29 cellular contexts compared by ENCODE assay signal in genomic region chr14:34804933-34805332, GRCh38.
"Had no signal": no experiment of that assay in that cellular context is flagged by ENCODE, and none has a peak within 500 bp of the region (broad histone marks: within the 10 kb centered on the region; RNA-seq: fewer than 3 reads in every experiment).

No MANE protein-coding gene starts in this region.

- ATAC-seq: Right ventricle myocardium inferior, T-cell had no signal

- DNase-seq: activated CD4-positive, alpha-beta memory T cell treated with anti-CD3 and anti-CD28 coated beads for 36 hours; activated CD4-positive, alpha-beta T cell treated with anti-CD3 and anti-CD28 coated beads, Interleukin-2, amount 10 ng/mL, durations not matched to agents 7 days and 5 days; activated CD4-positive, CD25-positive, alpha-beta regulatory T cell; activated CD8-positive, alpha-beta memory T cell treated with anti-CD3 and anti-CD28 coated beads for 24 hours; activated effector memory CD4-positive, alpha-beta T cell treated with anti-CD3 and anti-CD28 coated beads, Interleukin-2, amount 50 U/mL, for 16 hours; activated naive CD4-positive, alpha-beta T cell treated with Interleukin-2 at 50 U/mL for 16 hours; activated T-cell treated with anti-CD3 and anti-CD28 coated beads for 4 hours; aorta; central memory CD4-positive, alpha-beta T cell; MG63; MV-4-11; NCI-H1092 treated with DMSO at 0.1 percent for 48 hours; NCI-H1417 treated with DMSO at 0.1 percent for 48 hours; NCI-H1694; NCI-H2029; NCI-H2107; NCI-H2171 treated with DMSO at 0.1 percent for 48 hours; NCI-H226; NCI-H510A; NCI-H526 treated with DMSO at 0.1 percent for 48 hours; NCI-H82; RPMI8226; T-cell; T-helper 2 cell; T1000 had no signal

- H3K4me3 ChIP-seq: breast epithelium, MG63, SK-N-MC had no signal

- H3K4me1 ChIP-seq: breast epithelium had no signal

- H3K27ac Mint-ChIP-seq: activated CD4-positive, alpha-beta memory T cell treated with anti-CD3 and anti-CD28 coated beads for 36 hours; activated CD4-positive, alpha-beta T cell treated with anti-CD3 and anti-CD28 coated beads, Interleukin-2, amount 10 ng/mL, durations not matched to agents 7 days and 5 days; T-cell had no signal

- H3K4me3 Mint-ChIP-seq: activated CD4-positive, alpha-beta memory T cell treated with anti-CD3 and anti-CD28 coated beads for 36 hours; activated CD4-positive, alpha-beta T cell treated with anti-CD3 and anti-CD28 coated beads, Interleukin-2, amount 10 ng/mL, durations not matched to agents 7 days and 5 days; T-cell had no signal

- H3K27me3 ChIP-seq: breast epithelium, MG63 had no signal

- H3K9me3 ChIP-seq: breast epithelium, MG63 had no signal

- H3K4me1 Mint-ChIP-seq: activated CD4-positive, alpha-beta T cell treated with anti-CD3 and anti-CD28 coated beads, Interleukin-2, amount 10 ng/mL, durations not matched to agents 7 days and 5 days had no signal

- H3K27ac ChIP-seq: breast epithelium, SK-N-MC, VCaP had no signal

- H3K27me3 Mint-ChIP-seq: activated CD4-positive, alpha-beta memory T cell treated with anti-CD3 and anti-CD28 coated beads for 36 hours; activated CD4-positive, alpha-beta T cell treated with anti-CD3 and anti-CD28 coated beads, Interleukin-2, amount 10 ng/mL, durations not matched to agents 7 days and 5 days; T-cell had no signal
